ENCODE assay signal across 1 cellular context in genomic region chr9:92527832-92528536, GRCh38.
TF ChIP-seq lines count a peak whose summit lies in the region.

No MANE protein-coding gene starts in this region.

TF ChIP-seq in WTC11, 78 proteins besides CTCF, POLR2A, EP300 and RAD21:
- TF ChIP-seq TCF7 (CRISPR knock-in tag; IDR thresholded peaks at IDR 0.05; ENCODE audit: low read depth): no peak
- no peak for TF ChIP-seq ZNF219 (CRISPR knock-in tag; IDR thresholded peaks at IDR 0.05; ENCODE audit: borderline replicate concordance)
- TF ChIP-seq ATF1 (CRISPR knock-in tag; IDR thresholded peaks at IDR 0.05): no peak
- no peak for TF ChIP-seq NR3C1 (CRISPR knock-in tag; conservative IDR thresholded peaks at IDR 0.05; ENCODE audit: low read depth)
- TF ChIP-seq ARID4B (CRISPR knock-in tag; IDR thresholded peaks at IDR 0.05; ENCODE audit: borderline replicate concordance): no peak
- TF ChIP-seq NFATC4 (CRISPR knock-in tag; IDR thresholded peaks at IDR 0.05): no peak
- TF ChIP-seq TP53 (CRISPR knock-in tag; IDR thresholded peaks at IDR 0.05): no peak
- no peak for TF ChIP-seq FOXP1 (CRISPR knock-in tag; IDR thresholded peaks at IDR 0.05; ENCODE audit: borderline replicate concordance)
- TF ChIP-seq NR1H2 (CRISPR knock-in tag; IDR thresholded peaks at IDR 0.05): no peak
- no peak for TF ChIP-seq USF2 (CRISPR knock-in tag; IDR thresholded peaks at IDR 0.05)
- TF ChIP-seq MYBL2 (CRISPR knock-in tag; IDR thresholded peaks at IDR 0.05): no peak
- no peak for TF ChIP-seq ZNF281 (CRISPR knock-in tag; IDR thresholded peaks at IDR 0.05)
- TF ChIP-seq FOXP4 (CRISPR knock-in tag; IDR thresholded peaks at IDR 0.05): no peak
- TF ChIP-seq OVOL2 (CRISPR knock-in tag; IDR thresholded peaks at IDR 0.05; ENCODE audit: borderline replicate concordance): no peak
- TF ChIP-seq E2F4 (CRISPR knock-in tag; IDR thresholded peaks at IDR 0.05; ENCODE audit: borderline replicate concordance, low read depth): no peak
- no peak for TF ChIP-seq SMAD3 (CRISPR knock-in tag; IDR thresholded peaks at IDR 0.05; ENCODE audit: borderline replicate concordance)
- TF ChIP-seq ZNF121 (CRISPR knock-in tag; IDR thresholded peaks at IDR 0.05): no peak
- no peak for TF ChIP-seq KAT7 (CRISPR knock-in tag; IDR thresholded peaks at IDR 0.05; ENCODE audit: borderline replicate concordance)
